ENCODE assay signal across 18 cellular contexts in the genomic region with DNA sequence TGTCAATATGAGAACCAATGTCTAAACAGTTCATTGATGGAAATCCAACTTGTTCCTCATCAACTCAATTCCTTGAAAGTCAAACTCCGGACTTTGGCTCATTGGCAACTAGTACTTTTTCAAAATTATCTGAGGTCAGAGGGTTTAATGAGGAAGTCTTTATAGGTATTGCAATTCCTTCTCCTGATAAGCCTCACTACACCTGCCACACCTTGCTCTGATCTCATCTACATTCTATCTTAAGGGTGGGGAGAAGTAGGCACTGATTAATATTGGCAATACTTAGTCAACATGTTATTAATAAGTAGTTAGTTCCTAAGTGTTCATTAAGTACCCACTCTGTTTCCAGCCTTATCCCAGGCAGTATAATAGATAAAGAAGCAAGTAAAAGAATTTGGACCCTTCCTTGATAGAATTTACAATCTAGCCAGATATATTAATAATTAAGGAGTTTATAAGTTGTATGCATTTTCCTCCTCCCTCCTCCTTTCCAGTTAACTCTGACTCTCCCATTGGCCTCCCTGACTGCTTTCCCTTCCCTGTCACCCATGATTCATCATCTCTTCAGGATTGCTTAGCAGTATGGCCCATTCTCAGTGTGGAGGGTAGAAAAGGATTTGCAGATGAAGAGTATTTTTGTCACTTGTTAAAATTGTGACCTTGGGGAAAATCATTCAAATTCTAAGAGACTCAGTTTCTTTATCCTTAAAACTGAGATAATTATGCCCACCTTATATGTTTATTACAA.
DNase-seq lines count a peak whose midpoint lies in the region; ATAC-seq lines count a peak whose summit lies in the region.
"Had no signal": no experiment of that assay in that cellular context is flagged by ENCODE, and none has a peak within 500 bp of the region (broad histone marks: within the 10 kb centered on the region; RNA-seq: fewer than 3 reads in every experiment).

No MANE protein-coding gene starts in this region.

- no peaks in the 10 kb centered on the region for H3K36me3 Mint-ChIP-seq in CD4-positive, alpha-beta memory T cell
- H3K36me3 Mint-ChIP-seq in central memory CD8-positive, alpha-beta T cell (ENCODE audit: insufficient read depth), result peaks cover 2% of the 10 kb centered on the region

- H3K4me1 ChIP-seq in CD4-positive, alpha-beta memory T cell (ENCODE audit: insufficient read depth, low read length), result peaks cover 30% of the 10 kb centered on the region

- peak overlapping the region in 4 of 7 donors; percentile 10 to 57 (median 50) for H3K27ac Mint-ChIP-seq in CD4-positive, alpha-beta memory T cell
- peak overlapping the region; percentile 65 for H3K27ac Mint-ChIP-seq in central memory CD8-positive, alpha-beta T cell (ENCODE audit: low read depth)

- H3K36me3 ChIP-seq in CD4-positive, alpha-beta memory T cell (ENCODE audit: insufficient read depth, low read length), result no peaks in the 10 kb centered on the region
- H3K36me3 ChIP-seq: MG63 had no signal

- no peak for DNase-seq in CD4-positive, alpha-beta memory T cell
- DNase-seq in HCEC 1CT (peak; percentile 41), left colon (no peak), OCI-M2 (lab: John Stamatoyannopoulos, UW; ENCODE audit: unreplicated experiment) (no peak), HuH-7.5 (ENCODE audit: low spot score) (no peak), amygdala (lab: John Stamatoyannopoulos, UW) (no peak)
- DNase-seq in central memory CD8-positive, alpha-beta T cell (ENCODE audit: low spot score in 2 of 2), result no peak
- DNase-seq in activated CD4-positive, alpha-beta T cell treated with anti-CD3 and anti-CD28 coated beads for 4 hours, result no peak
- DNase-seq: KG1, MG63, NCI-H1092, NCI-H146, NCI-H2081, NCI-H510A, Right ventricle myocardium superior, SK-N-SH had no signal

- peaks cover 29 to 45% (median 36%) of the 10 kb centered on the region in 4 donors for H3K4me1 Mint-ChIP-seq in CD4-positive, alpha-beta memory T cell
- H3K4me1 Mint-ChIP-seq in central memory CD8-positive, alpha-beta T cell, result peaks cover 18% of the 10 kb centered on the region

- POLR2A ChIA-PET in CD4-positive, alpha-beta memory T cell (lab: Charles Lee; ENCODE audit: partially characterized antibody), result no interaction called here

- ATAC-seq in central memory CD8-positive, alpha-beta T cell (replicated peaks; ENCODE audit: extremely low read depth, poor library complexity, severe bottlenecking), result no peak
- peak; percentile 97 for ATAC-seq in left colon
- ATAC-seq: Panc1 had no signal

- no peaks in the 10 kb centered on the region for H3K27me3 ChIP-seq in CD4-positive, alpha-beta memory T cell (ENCODE audit: insufficient read depth, low read length)
- H3K27me3 ChIP-seq: MG63 had no signal

- no peak overlapping the region for H3K4me3 Mint-ChIP-seq in CD4-positive, alpha-beta memory T cell
- no peak overlapping the region for H3K4me3 Mint-ChIP-seq in central memory CD8-positive, alpha-beta T cell

- peaks cover 0 to 5% (median 0%) of the 10 kb centered on the region in 8 donors for H3K9me3 Mint-ChIP-seq in CD4-positive, alpha-beta memory T cell
- H3K9me3 Mint-ChIP-seq in central memory CD8-positive, alpha-beta T cell, result no peaks in the 10 kb centered on the region

- no peak overlapping the region for H3K27ac ChIP-seq in CD4-positive, alpha-beta memory T cell (ENCODE audit: low read depth, low read length)
- H3K27ac ChIP-seq: C4-2B had no signal

- intact Hi-C loops in CD4-positive, alpha-beta memory T cell (cut with micrococcal nuclease), result no loop called here
- intact Hi-C loops in left colon (cut with DNase I, micrococcal nuclease), result no loop called here

- CTCF ChIA-PET in CD4-positive, alpha-beta memory T cell (lab: Charles Lee; ENCODE audit: partially characterized antibody), result no interaction called here

- H3K9me3 ChIP-seq in CD4-positive, alpha-beta memory T cell (ENCODE audit: control insufficient read depth in 1 of 2, low read length in 2 of 2), result no peaks in the 10 kb centered on the region
- H3K9me3 ChIP-seq: MG63, SK-N-SH had no signal

- no peaks in the 10 kb centered on the region for H3K27me3 Mint-ChIP-seq in CD4-positive, alpha-beta memory T cell
- H3K27me3 Mint-ChIP-seq in central memory CD8-positive, alpha-beta T cell, result no peaks in the 10 kb centered on the region

- H3K4me3 ChIP-seq in CD4-positive, alpha-beta memory T cell (ENCODE audit: low read length in 2 of 2), result no peak overlapping the region
- H3K4me3 ChIP-seq: MG63 had no signal
